In genomic region chr11:86553322-86553721, GRCh38 we compare ENCODE assay signal across 15 cellular contexts.
DNase-seq lines count a peak whose midpoint lies in the region; ATAC-seq and TF ChIP-seq lines count a peak whose summit lies in the region.
"Had no signal": no experiment of that assay in that cellular context is flagged by ENCODE, and none has a peak within 500 bp of the region (broad histone marks: within the 10 kb centered on the region; RNA-seq: fewer than 3 reads in every experiment).

No MANE protein-coding gene starts in this region.

- no peaks in the 10 kb centered on the region for H3K79me2 ChIP-seq in PC-9 (ENCODE audit: low read depth)

- intact Hi-C loops in PC-9 (cut with micrococcal nuclease; ENCODE audit: unreplicated experiment) (no loop called here), left colon (cut with DNase I, micrococcal nuclease) (no loop called here), transverse colon (cut with DNase I; ENCODE audit: low total_unique reads) (no loop called here)

- no peak overlapping the region for H3K4me3 ChIP-seq in PC-9
- H3K4me3 ChIP-seq in transverse colon, result no peak overlapping the region

- TF ChIP-seq EP300 in transverse colon (IDR thresholded peaks at IDR 0.05; ENCODE audit: low read depth), result no peak

- BruUV-seq in PC-9 (replicated peaks; lab: Mats Ljungman, UMichigan), result no TSS peak

- peaks cover 10% of the 10 kb centered on the region for H3K4me1 ChIP-seq in PC-9 (replicated peaks; ENCODE audit: insufficient read depth)
- peaks cover 9 to 37% (median 16%) of the 10 kb centered on the region in 4 donors for H3K4me1 ChIP-seq in transverse colon
- H3K4me1 ChIP-seq: BE2C had no signal

- 50% methylated on average over 4 of the region's 4 CpGs; no CpG with 5 or more reads in 1 of the 2 donors for WGBS in transverse colon (ENCODE audit: low coverage in 1 of 2), 2 donors

- H3K36me3 ChIP-seq in PC-9 (ENCODE audit: low read depth) (no peaks in the 10 kb centered on the region), transverse colon (no peaks in the 10 kb centered on the region)
- H3K36me3 ChIP-seq: BE2C had no signal

- TF ChIP-seq POLR2A in transverse colon (IDR thresholded peaks at IDR 0.05), result no peak

- no peak overlapping the region for H3K27ac ChIP-seq in PC-9
- peak overlapping the region in 1 of 4 donors; percentile 41 for H3K27ac ChIP-seq in transverse colon

- H3K9me3 Mint-ChIP-seq in activated CD4-positive, alpha-beta memory T cell treated with anti-CD3 and anti-CD28 coated beads, Interleukin-2, amount 10 ng/mL, durations not matched to agents 7 days and 5 days, result no peaks in the 10 kb centered on the region
- H3K9me3 Mint-ChIP-seq: CD8-positive, alpha-beta T cell had no signal

- H3K36me3 Mint-ChIP-seq in activated CD4-positive, alpha-beta memory T cell treated with anti-CD3 and anti-CD28 coated beads, Interleukin-2, amount 10 ng/mL, durations not matched to agents 7 days and 5 days (ENCODE audit: low read depth), result no peaks in the 10 kb centered on the region
- H3K36me3 Mint-ChIP-seq: CD8-positive, alpha-beta T cell had no signal

- H3K9me2 ChIP-seq in PC-9 (ENCODE audit: insufficient read depth), result no peaks in the 10 kb centered on the region

- H2AFZ ChIP-seq in PC-9, result no peak overlapping the region

- H3K9me3 ChIP-seq in PC-9 (ENCODE audit: insufficient read depth, low read depth) (no peaks in the 10 kb centered on the region), transverse colon (no peaks in the 10 kb centered on the region)
- H3K9me3 ChIP-seq: BE2C had no signal

- DNase-seq in NCI-H1105 treated with DMSO at 0.1 percent for 48 hours (lab: John Stamatoyannopoulos, UW) (peak; percentile 66), PC-9 (peak; percentile 44 to 50), left colon (peak in 1 of 2 donors; percentile 36), transverse colon (peak; percentile 46)
- no peak for DNase-seq in activated CD4-positive, alpha-beta memory T cell treated with anti-CD3 and anti-CD28 coated beads, Interleukin-2, amount 10 ng/mL, durations not matched to agents 7 days and 5 days
- DNase-seq: BE2C; CD8-positive, alpha-beta T cell; DMS 273 treated with DMSO at 0.1 percent for 48 hours; Kasumi-1; NCI-H1436 treated with DMSO at 0.1 percent for 48 hours; NCI-H2081; NCI-H748 treated with DMSO at 0.1 percent for 48 hours; SHP77 treated with DMSO at 0.1 percent for 48 hours had no signal

- TF ChIP-seq CTCF in PC-9 (conservative IDR thresholded peaks at IDR 0.05) (no peak), transverse colon (IDR thresholded peaks at IDR 0.05) (no peak)

- peak; percentile 72 for ATAC-seq in left colon
- ATAC-seq in GM19395 (IDR thresholded peaks at IDR 0.05; ENCODE audit: unreplicated experiment), result no peak
- ATAC-seq in GM19452 (IDR thresholded peaks at IDR 0.05; ENCODE audit: unreplicated experiment), result no peak
- ATAC-seq: CD8-positive, alpha-beta T cell had no signal

- H3K27me3 Mint-ChIP-seq in activated CD4-positive, alpha-beta memory T cell treated with anti-CD3 and anti-CD28 coated beads, Interleukin-2, amount 10 ng/mL, durations not matched to agents 7 days and 5 days, result peaks cover 3% of the 10 kb centered on the region

- no peak overlapping the region for H3K4me2 ChIP-seq in PC-9

- POLR2A ChIA-PET in PC-9 (lab: Charles Lee; ENCODE audit: unreplicated experiment), result no interaction called here
- POLR2A ChIA-PET in activated CD4-positive, alpha-beta memory T cell treated with anti-CD3 and anti-CD28 coated beads, Interleukin-2, amount 10 ng/mL, durations not matched to agents 7 days and 5 days (lab: Charles Lee), result no interaction called here

- H4K20me1 ChIP-seq in PC-9 (ENCODE audit: insufficient read depth), result no peaks in the 10 kb centered on the region

- H3K27ac Mint-ChIP-seq in activated CD4-positive, alpha-beta memory T cell treated with anti-CD3 and anti-CD28 coated beads, Interleukin-2, amount 10 ng/mL, durations not matched to agents 7 days and 5 days, result no peak overlapping the region
- H3K27ac Mint-ChIP-seq: CD8-positive, alpha-beta T cell had no signal

- no peaks in the 10 kb centered on the region for H3K4me1 Mint-ChIP-seq in activated CD4-positive, alpha-beta memory T cell treated with anti-CD3 and anti-CD28 coated beads, Interleukin-2, amount 10 ng/mL, durations not matched to agents 7 days and 5 days

- CTCF ChIA-PET in PC-9 (lab: Charles Lee), result no interaction called here
- CTCF ChIA-PET in activated CD4-positive, alpha-beta memory T cell treated with anti-CD3 and anti-CD28 coated beads, Interleukin-2, amount 10 ng/mL, durations not matched to agents 7 days and 5 days (lab: Charles Lee), result no interaction called here

- H3K27me3 ChIP-seq in PC-9 (ENCODE audit: insufficient read depth, low read depth) (no peaks in the 10 kb centered on the region), transverse colon (no peaks in the 10 kb centered on the region)
- H3K27me3 ChIP-seq: BE2C had no signal

- in situ Hi-C loops in transverse colon (cut with MboI; ENCODE audit: low pct_ligation_motif_present in 1 of 4, low pct_unique_long_range_greater_than_20kb in 1 of 4, low sequenced_read_pairs in 3 of 4), result no loop called here

- no peak overlapping the region for H3K4me3 Mint-ChIP-seq in activated CD4-positive, alpha-beta memory T cell treated with anti-CD3 and anti-CD28 coated beads, Interleukin-2, amount 10 ng/mL, durations not matched to agents 7 days and 5 days
- H3K4me3 Mint-ChIP-seq: CD8-positive, alpha-beta T cell had no signal

- no peaks in the 10 kb centered on the region; the same call in 1 of the 2 replicates for H3F3A ChIP-seq in PC-9 (ENCODE audit: insufficient read depth, low read depth)
